6 cellular contexts compared by ENCODE assay signal in the genomic region with DNA sequence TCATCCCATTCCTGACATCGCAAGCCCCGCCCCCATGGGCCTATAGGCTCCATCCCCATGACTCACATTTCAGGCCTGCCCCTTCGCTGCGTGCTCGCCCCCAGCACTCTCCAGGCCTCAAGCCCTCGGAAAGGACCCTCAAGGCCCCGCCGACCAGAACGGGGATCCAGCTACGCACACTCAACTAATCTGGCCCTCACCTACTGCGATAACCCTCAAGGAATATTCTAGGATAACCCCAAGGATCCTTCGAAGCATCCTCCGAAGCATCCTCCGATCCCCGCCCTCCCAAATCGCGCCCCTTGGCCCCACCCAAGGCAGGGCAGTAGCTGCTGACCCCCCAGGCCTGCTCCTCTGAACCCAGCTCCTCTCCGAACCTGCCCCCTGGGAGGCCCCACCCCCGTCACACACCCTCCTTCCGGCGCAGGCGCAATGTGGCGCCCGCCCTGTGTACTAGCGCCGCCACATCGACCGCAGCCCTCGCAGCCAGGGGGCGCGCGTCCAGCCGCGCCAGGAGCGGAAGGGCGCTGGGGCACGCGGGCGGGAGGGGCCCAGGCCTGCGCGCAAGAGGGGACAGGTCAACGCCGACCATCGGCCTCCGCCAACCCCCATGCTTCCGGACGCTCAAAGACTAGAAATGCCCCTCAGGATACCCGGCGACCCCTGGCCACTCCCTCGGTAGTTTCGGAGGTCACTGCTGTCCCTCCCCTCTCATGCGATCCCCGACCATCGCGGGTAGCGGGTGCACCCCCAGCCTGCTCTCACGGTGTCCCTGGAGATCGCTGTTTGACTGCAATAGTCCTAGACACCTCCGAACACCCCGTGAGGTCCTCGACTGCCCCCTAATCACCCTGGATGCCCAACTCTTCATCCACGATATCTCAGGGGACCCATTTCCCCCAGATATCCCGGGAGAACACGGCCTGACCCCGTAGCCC. TPM values are rescaled to one million over a fixed set of nuclear protein-coding genes. Genes with fewer than 3 reads are reported as not detected.
DNase-seq lines count a peak whose midpoint lies in the region; ATAC-seq and TF ChIP-seq lines count a peak whose summit lies in the region.

No MANE protein-coding gene starts in this region.

- H3K4me1 ChIP-seq in cardiac muscle cell (ENCODE audit: low read depth) = no peaks in the 10 kb centered on the region

- H3K27me3 ChIP-seq in cardiac muscle cell = no peaks in the 10 kb centered on the region

- no peaks in the 10 kb centered on the region for H3K36me3 ChIP-seq in cardiac muscle cell

- no peaks in the 10 kb centered on the region for H3K9me3 ChIP-seq in cardiac muscle cell (ENCODE audit: low read depth)

- ATAC-seq in HG02610 (IDR thresholded peaks at IDR 0.05; ENCODE audit: unreplicated experiment) = peak; percentile 88

- peak overlapping the region; percentile 35 for H3K4me3 ChIP-seq in cardiac muscle cell

- peak; percentile 62 for TF ChIP-seq CTCF in cardiac muscle cell (IDR thresholded peaks at IDR 0.05; ENCODE audit: low read depth, low read length)

- peak overlapping the region; percentile 98 for H3K27ac ChIP-seq in cardiac muscle cell

- DNase-seq in DMS 273 (lab: John Stamatoyannopoulos, UW; ENCODE audit: unreplicated experiment) (peak; percentile 94), NCI-H2227 treated with DMSO at 0.1 percent for 48 hours (lab: John Stamatoyannopoulos, UW) (peak; percentile 88), activated T-cell treated with anti-CD3 and anti-CD28 coated beads for 4 hours (peak; percentile 74), cardiac muscle cell (ENCODE audit: low read depth in 1 of 2, low spot score in 1 of 2) (peak; percentile 89 to 93)
- DNase-seq in stimulated activated CD4-positive, alpha-beta T cell treated with anti-CD3 and anti-CD28 coated beads, Interleukin-15, amount 100 ng/mL, for 24 hours = peak; percentile 87

RNA-seq across cellular contexts. Expression of a gene that starts 6.4 kb away (rescaled TPM):
- total RNA-seq in cardiac muscle cell = 2.0 and 6.8 TPM in 2 replicates
- polyA plus RNA-seq in cardiac muscle cell = 3.2 and 10.0 TPM in 2 replicates

RNA-seq across cellular contexts. Expression of a gene that starts 15.5 kb away (rescaled TPM):
- 8.3 and 12.4 TPM in 2 replicates for total RNA-seq in cardiac muscle cell
- polyA plus RNA-seq in cardiac muscle cell = 34.6 and 41.2 TPM in 2 replicates

RNA-seq across cellular contexts. Expression of a gene that starts 30.0 kb away (rescaled TPM):
- 10.5 and 16.5 TPM in 2 replicates for total RNA-seq in cardiac muscle cell
- 8.1 and 10.9 TPM in 2 replicates for polyA plus RNA-seq in cardiac muscle cell

RNA-seq across cellular contexts. Expression of a gene that starts 32.6 kb away (rescaled TPM):
- 37.3 and 38.4 TPM in 2 replicates for total RNA-seq in cardiac muscle cell
- polyA plus RNA-seq in cardiac muscle cell = 23.2 and 28.7 TPM in 2 replicates

RNA-seq across cellular contexts. Expression of a gene that starts 43.8 kb away (rescaled TPM):
- total RNA-seq in cardiac muscle cell = 0.45 and 1.8 TPM in 2 replicates
- polyA plus RNA-seq in cardiac muscle cell = 1.1 and 1.3 TPM in 2 replicates

Comparison
In these comparisons a context has a peak if more than half of its experiments do, and no peak if none do; other contexts are left out.
1. Peak in every context shown above with its lines: DNase-seq, ATAC-seq, H3K4me3 ChIP-seq and H3K27ac ChIP-seq.